Comparison of ENCODE assay signal across 1 cellular context in genomic region chr6:17706580-17707370, GRCh38.
TF ChIP-seq lines count a peak whose summit lies in the region.

Gene NUP153 (minus strand): TSS chr6:17706925. CDS start chr6:17706387, 538 bp downstream.

TF ChIP-seq in HEK293, 187 proteins besides CTCF, POLR2A, EP300 and RAD21 (continued from another document):
- peak; percentile 41; the same call in 1 of the 2 replicates for TF ChIP-seq ZNF394 (tag by site-specific recombination; IDR thresholded peaks at IDR 0.05; ENCODE audit: borderline replicate concordance)
- TF ChIP-seq ZNF658 (tag by site-specific recombination; IDR thresholded peaks at IDR 0.05) = no peak
- TF ChIP-seq ZNF677 (tag by site-specific recombination; IDR thresholded peaks at IDR 0.05) = no peak
- TF ChIP-seq, protein P1, sequence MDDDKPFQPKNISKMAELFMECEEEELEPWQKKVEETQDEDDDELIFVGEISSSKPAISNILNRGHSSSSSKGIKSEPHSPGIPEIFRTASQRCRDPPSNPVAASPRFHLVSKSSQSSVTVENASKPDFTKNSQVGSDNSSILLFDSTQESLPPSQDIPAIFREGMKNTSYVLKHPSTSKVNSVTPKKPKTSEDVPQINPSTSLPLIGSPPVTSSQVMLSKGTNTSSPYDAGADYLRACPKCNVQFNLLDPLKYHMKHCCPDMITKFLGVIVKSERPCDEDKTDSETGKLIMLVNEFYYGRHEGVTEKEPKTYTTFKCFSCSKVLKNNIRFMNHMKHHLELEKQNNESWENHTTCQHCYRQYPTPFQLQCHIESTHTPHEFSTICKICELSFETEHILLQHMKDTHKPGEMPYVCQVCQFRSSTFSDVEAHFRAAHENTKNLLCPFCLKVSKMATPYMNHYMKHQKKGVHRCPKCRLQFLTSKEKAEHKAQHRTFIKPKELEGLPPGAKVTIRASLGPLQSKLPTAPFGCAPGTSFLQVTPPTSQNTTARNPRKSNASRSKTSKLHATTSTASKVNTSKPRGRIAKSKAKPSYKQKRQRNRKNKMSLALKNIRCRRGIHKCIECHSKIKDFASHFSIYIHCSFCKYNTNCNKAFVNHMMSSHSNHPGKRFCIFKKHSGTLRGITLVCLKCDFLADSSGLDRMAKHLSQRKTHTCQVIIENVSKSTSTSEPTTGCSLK (tag by site-specific recombination; IDR thresholded peaks at IDR 0.05) = no peak
- TF ChIP-seq, protein P2, sequence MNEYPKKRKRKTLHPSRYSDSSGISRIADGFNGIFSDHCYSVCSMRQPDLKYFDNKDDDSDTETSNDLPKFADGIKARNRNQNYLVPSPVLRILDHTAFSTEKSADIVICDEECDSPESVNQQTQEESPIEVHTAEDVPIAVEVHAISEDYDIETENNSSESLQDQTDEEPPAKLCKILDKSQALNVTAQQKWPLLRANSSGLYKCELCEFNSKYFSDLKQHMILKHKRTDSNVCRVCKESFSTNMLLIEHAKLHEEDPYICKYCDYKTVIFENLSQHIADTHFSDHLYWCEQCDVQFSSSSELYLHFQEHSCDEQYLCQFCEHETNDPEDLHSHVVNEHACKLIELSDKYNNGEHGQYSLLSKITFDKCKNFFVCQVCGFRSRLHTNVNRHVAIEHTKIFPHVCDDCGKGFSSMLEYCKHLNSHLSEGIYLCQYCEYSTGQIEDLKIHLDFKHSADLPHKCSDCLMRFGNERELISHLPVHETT (tag by site-specific recombination; IDR thresholded peaks at IDR 0.05) = peak; percentile 67; the same call in 1 of the 2 replicates
- no peak for TF ChIP-seq ZNF221 (tag by site-specific recombination; IDR thresholded peaks at IDR 0.05; ENCODE audit: borderline replicate concordance)
- peak; percentile 56 for TF ChIP-seq ZIC2 (tag by site-specific recombination; IDR thresholded peaks at IDR 0.05)
- TF ChIP-seq, protein P3, sequence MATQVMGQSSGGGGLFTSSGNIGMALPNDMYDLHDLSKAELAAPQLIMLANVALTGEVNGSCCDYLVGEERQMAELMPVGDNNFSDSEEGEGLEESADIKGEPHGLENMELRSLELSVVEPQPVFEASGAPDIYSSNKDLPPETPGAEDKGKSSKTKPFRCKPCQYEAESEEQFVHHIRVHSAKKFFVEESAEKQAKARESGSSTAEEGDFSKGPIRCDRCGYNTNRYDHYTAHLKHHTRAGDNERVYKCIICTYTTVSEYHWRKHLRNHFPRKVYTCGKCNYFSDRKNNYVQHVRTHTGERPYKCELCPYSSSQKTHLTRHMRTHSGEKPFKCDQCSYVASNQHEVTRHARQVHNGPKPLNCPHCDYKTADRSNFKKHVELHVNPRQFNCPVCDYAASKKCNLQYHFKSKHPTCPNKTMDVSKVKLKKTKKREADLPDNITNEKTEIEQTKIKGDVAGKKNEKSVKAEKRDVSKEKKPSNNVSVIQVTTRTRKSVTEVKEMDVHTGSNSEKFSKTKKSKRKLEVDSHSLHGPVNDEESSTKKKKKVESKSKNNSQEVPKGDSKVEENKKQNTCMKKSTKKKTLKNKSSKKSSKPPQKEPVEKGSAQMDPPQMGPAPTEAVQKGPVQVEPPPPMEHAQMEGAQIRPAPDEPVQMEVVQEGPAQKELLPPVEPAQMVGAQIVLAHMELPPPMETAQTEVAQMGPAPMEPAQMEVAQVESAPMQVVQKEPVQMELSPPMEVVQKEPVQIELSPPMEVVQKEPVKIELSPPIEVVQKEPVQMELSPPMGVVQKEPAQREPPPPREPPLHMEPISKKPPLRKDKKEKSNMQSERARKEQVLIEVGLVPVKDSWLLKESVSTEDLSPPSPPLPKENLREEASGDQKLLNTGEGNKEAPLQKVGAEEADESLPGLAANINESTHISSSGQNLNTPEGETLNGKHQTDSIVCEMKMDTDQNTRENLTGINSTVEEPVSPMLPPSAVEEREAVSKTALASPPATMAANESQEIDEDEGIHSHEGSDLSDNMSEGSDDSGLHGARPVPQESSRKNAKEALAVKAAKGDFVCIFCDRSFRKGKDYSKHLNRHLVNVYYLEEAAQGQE (tag by site-specific recombination; IDR thresholded peaks at IDR 0.05) = no peak; the same call in 1 of the 2 replicates
- 0 out of 2 replicates have a peak, but pooled peaks have one; percentile 39 for TF ChIP-seq EGR2 (tag by site-specific recombination; IDR thresholded peaks at IDR 0.05; ENCODE audit: low read depth)
- TF ChIP-seq ZNF701 (tag by site-specific recombination; IDR thresholded peaks at IDR 0.05) = no peak
- peak; percentile 57 for TF ChIP-seq KLF1 (tag by site-specific recombination; IDR thresholded peaks at IDR 0.05)
- no peak for TF ChIP-seq ZNF488 (tag by site-specific recombination; IDR thresholded peaks at IDR 0.05)
- no peak for TF ChIP-seq GFI1B (tag by site-specific recombination; IDR thresholded peaks at IDR 0.05)
- TF ChIP-seq, protein P4, sequence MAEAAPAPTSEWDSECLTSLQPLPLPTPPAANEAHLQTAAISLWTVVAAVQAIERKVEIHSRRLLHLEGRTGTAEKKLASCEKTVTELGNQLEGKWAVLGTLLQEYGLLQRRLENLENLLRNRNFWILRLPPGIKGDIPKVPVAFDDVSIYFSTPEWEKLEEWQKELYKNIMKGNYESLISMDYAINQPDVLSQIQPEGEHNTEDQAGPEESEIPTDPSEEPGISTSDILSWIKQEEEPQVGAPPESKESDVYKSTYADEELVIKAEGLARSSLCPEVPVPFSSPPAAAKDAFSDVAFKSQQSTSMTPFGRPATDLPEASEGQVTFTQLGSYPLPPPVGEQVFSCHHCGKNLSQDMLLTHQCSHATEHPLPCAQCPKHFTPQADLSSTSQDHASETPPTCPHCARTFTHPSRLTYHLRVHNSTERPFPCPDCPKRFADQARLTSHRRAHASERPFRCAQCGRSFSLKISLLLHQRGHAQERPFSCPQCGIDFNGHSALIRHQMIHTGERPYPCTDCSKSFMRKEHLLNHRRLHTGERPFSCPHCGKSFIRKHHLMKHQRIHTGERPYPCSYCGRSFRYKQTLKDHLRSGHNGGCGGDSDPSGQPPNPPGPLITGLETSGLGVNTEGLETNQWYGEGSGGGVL (tag by site-specific recombination; IDR thresholded peaks at IDR 0.05) = peak; percentile 52; the same call in 1 of the 2 replicates
- TF ChIP-seq, protein P5, sequence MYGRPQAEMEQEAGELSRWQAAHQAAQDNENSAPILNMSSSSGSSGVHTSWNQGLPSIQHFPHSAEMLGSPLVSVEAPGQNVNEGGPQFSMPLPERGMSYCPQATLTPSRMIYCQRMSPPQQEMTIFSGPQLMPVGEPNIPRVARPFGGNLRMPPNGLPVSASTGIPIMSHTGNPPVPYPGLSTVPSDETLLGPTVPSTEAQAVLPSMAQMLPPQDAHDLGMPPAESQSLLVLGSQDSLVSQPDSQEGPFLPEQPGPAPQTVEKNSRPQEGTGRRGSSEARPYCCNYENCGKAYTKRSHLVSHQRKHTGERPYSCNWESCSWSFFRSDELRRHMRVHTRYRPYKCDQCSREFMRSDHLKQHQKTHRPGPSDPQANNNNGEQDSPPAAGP (tag by site-specific recombination; IDR thresholded peaks at IDR 0.05) = peak; percentile 92
- no peak for TF ChIP-seq HOXD13 (CRISPR knock-in tag; IDR thresholded peaks at IDR 0.05; ENCODE audit: borderline replicate concordance)
- TF ChIP-seq ZNF23 (tag by site-specific recombination; IDR thresholded peaks at IDR 0.05; ENCODE audit: borderline replicate concordance) = no peak
- no peak for TF ChIP-seq MEIS1 (CRISPR knock-in tag; IDR thresholded peaks at IDR 0.05; ENCODE audit: borderline replicate concordance)
- TF ChIP-seq ZNF37A (tag by site-specific recombination; IDR thresholded peaks at IDR 0.05) = no peak
- TF ChIP-seq ZBTB17 (tag by site-specific recombination; IDR thresholded peaks at IDR 0.05) = peak; percentile 99
- no peak for TF ChIP-seq ZNF830 (tag by site-specific recombination; IDR thresholded peaks at IDR 0.05; ENCODE audit: low read depth)
- no peak for TF ChIP-seq ZNF645 (tag by site-specific recombination; IDR thresholded peaks at IDR 0.05)
- TF ChIP-seq ZNF792 (tag by site-specific recombination; IDR thresholded peaks at IDR 0.05) = no peak
- no peak for TF ChIP-seq ZNF426 (tag by site-specific recombination; IDR thresholded peaks at IDR 0.05)
- TF ChIP-seq ZNF157 (tag by site-specific recombination; IDR thresholded peaks at IDR 0.05) = no peak
- no peak for TF ChIP-seq ZNF549 (tag by site-specific recombination; IDR thresholded peaks at IDR 0.05)
- no peak for TF ChIP-seq ZNF311 (tag by site-specific recombination; IDR thresholded peaks at IDR 0.05; ENCODE audit: borderline replicate concordance)
- TF ChIP-seq ZNF24 (tag by site-specific recombination; IDR thresholded peaks at IDR 0.05) = peak; percentile 77
- no peak for TF ChIP-seq ZNF280D (tag by site-specific recombination; IDR thresholded peaks at IDR 0.05)
- no peak for TF ChIP-seq ZNF768 (tag by site-specific recombination; IDR thresholded peaks at IDR 0.05)
- TF ChIP-seq ZFP37 (tag by site-specific recombination; IDR thresholded peaks at IDR 0.05) = peak; percentile 13; the same call in 1 of the 2 replicates
- TF ChIP-seq, protein P6, sequence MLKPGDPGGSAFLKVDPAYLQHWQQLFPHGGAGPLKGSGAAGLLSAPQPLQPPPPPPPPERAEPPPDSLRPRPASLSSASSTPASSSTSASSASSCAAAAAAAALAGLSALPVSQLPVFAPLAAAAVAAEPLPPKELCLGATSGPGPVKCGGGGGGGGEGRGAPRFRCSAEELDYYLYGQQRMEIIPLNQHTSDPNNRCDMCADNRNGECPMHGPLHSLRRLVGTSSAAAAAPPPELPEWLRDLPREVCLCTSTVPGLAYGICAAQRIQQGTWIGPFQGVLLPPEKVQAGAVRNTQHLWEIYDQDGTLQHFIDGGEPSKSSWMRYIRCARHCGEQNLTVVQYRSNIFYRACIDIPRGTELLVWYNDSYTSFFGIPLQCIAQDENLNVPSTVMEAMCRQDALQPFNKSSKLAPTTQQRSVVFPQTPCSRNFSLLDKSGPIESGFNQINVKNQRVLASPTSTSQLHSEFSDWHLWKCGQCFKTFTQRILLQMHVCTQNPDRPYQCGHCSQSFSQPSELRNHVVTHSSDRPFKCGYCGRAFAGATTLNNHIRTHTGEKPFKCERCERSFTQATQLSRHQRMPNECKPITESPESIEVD (tag by site-specific recombination; IDR thresholded peaks at IDR 0.05) = no peak
